In genomic region chr12:90229771-90230170, GRCh38 we compare ENCODE assay signal across 21 cellular contexts.
A peak's percentile ranks its signal among the peaks of the same experiment; 100 is the strongest.
DNase-seq lines count a peak whose midpoint lies in the region; ATAC-seq, FAIRE-seq and TF ChIP-seq lines count a peak whose summit lies in the region.
"Had no signal": no experiment of that assay in that cellular context is flagged by ENCODE, and none has a peak within 500 bp of the region (broad histone marks: within the 10 kb centered on the region; RNA-seq: fewer than 3 reads in every experiment).

No MANE protein-coding gene starts in this region.

- dilution Hi-C loops in keratinocyte (cut with MboI; ENCODE audit: extremely low pct_ligation_motif_present, low sequenced_read_pairs), result no loop called here

- no peaks in the 10 kb centered on the region for H4K20me1 ChIP-seq in HepG2 (ENCODE audit: insufficient read depth, low read length)
- no peaks in the 10 kb centered on the region for H4K20me1 ChIP-seq in keratinocyte (ENCODE audit: control insufficient read depth, extremely low read depth, insufficient read depth, low read length)

- TF ChIP-seq RAD21 in liver (IDR thresholded peaks at IDR 0.05) (no peak), HepG2 (CRISPR knock-in tag; IDR thresholded peaks at IDR 0.05) (no peak)

- H3K4me1 ChIP-seq in liver (ENCODE audit: control insufficient read depth in 4 of 4, insufficient read depth in 4 of 4, low read length in 3 of 4) (no peaks in the 10 kb centered on the region), HepG2 (ENCODE audit: insufficient read depth, low read length) (no peaks in the 10 kb centered on the region), ectodermal cell (ENCODE audit: control insufficient read depth, insufficient read depth, low read length) (peaks cover 10% of the 10 kb centered on the region), keratinocyte (ENCODE audit: control insufficient read depth, extremely low read depth, insufficient read depth, low read length) (peaks cover 17% of the 10 kb centered on the region), thyroid gland (no peaks in the 10 kb centered on the region)
- H3K4me1 ChIP-seq: testis had no signal

- ATAC-seq in HepG2 (no peak), HG03025 (IDR thresholded peaks at IDR 0.05; ENCODE audit: low FRiP score, unreplicated experiment) (no peak)
- ATAC-seq: stimulated activated effector memory CD8-positive, alpha-beta T cell treated with anti-CD3 and anti-CD28 coated beads, Interleukin-12 subunit alpha, Interleukin-12 subunit beta, amount 100 ng/mL, for 72 hours had no signal

- POLR2A ChIA-PET in HepG2 (lab: Yijun Ruan, JAX), result no interaction called here

- H3K27ac ChIP-seq in liver (ENCODE audit: low read depth in 1 of 2, low read length in 2 of 2) (no peak overlapping the region), HepG2 (ENCODE audit: extremely low read length, insufficient read depth, low read length) (no peak overlapping the region), ectodermal cell (ENCODE audit: insufficient read depth, low read depth, low read length, poor library complexity, severe bottlenecking) (peak overlapping the region; percentile 86), keratinocyte (ENCODE audit: control insufficient read depth, insufficient read depth, low read length) (peak overlapping the region; percentile 14), thyroid gland (no peak overlapping the region)
- H3K27ac ChIP-seq: coronary artery, testis had no signal

- no peak for FAIRE-seq in HepG2 (lab: Jason Lieb, UNC)
- FAIRE-seq in keratinocyte (lab: Jason Lieb, UNC), result peak; percentile 94
- FAIRE-seq: A204.1, islet of Langerhans, RCC 7860, TTC549 had no signal

- no peak for DNase-seq in HepG2 (ENCODE audit: low spot score)
- peak; percentile 49 for DNase-seq in keratinocyte (ENCODE audit: low read depth, low spot score)
- DNase-seq in GM10266 (ENCODE audit: extremely low spot score), result no peak
- DNase-seq in activated effector memory CD4-positive, alpha-beta T cell treated with anti-CD3 and anti-CD28 coated beads, Interleukin-2, amount 50 U/mL, for 16 hours, result no peak
- DNase-seq in thyroid gland, result no peak
- DNase-seq: activated CD4-positive, alpha-beta T cell treated with anti-CD3 and anti-CD28 coated beads, Interleukin-2, amount 50 U/mL, for 1 hour; activated naive CD4-positive, alpha-beta T cell; C1 segment of cervical spinal cord; DMS153; NCI-H1436 treated with DMSO at 0.1 percent for 48 hours; retina; testis had no signal

- CTCF ChIA-PET in HepG2 (lab: Yijun Ruan, JAX; ENCODE audit: low intra/inter-chr PET ratio, low total read pairs), result no interaction called here

- H3K36me3 ChIP-seq in liver (ENCODE audit: control insufficient read depth in 4 of 4, insufficient read depth in 3 of 4, low read depth in 1 of 4, low read length in 3 of 4), result no peaks in the 10 kb centered on the region
- H3K36me3 ChIP-seq in HepG2 (replicated peaks in 1 of 2; ENCODE audit: control insufficient read depth in 1 of 2, insufficient read depth in 2 of 2, low read length in 2 of 2), result no peaks in the 10 kb centered on the region
- no peaks in the 10 kb centered on the region for H3K36me3 ChIP-seq in ectodermal cell (ENCODE audit: control insufficient read depth, insufficient read depth, low read length)
- H3K36me3 ChIP-seq in keratinocyte (ENCODE audit: control insufficient read depth in 2 of 2, extremely low read depth in 1 of 2, insufficient read depth in 2 of 2, low read length in 2 of 2), result no peaks in the 10 kb centered on the region
- H3K36me3 ChIP-seq in thyroid gland, result no peaks in the 10 kb centered on the region

- no peaks in the 10 kb centered on the region for H3K9me1 ChIP-seq in keratinocyte (ENCODE audit: control insufficient read depth, extremely low read depth, insufficient read depth, low read length)

- H3K27me3 ChIP-seq in liver (ENCODE audit: control insufficient read depth in 4 of 4, insufficient read depth in 4 of 4, low read length in 3 of 4) (no peaks in the 10 kb centered on the region), HepG2 (ENCODE audit: control insufficient read depth in 1 of 2, insufficient read depth in 2 of 2, low read length in 2 of 2) (no peaks in the 10 kb centered on the region), ectodermal cell (ENCODE audit: control insufficient read depth, insufficient read depth, low read length, poor library complexity, severe bottlenecking) (no peaks in the 10 kb centered on the region), keratinocyte (ENCODE audit: control insufficient read depth, extremely low read depth, insufficient read depth, low read length) (no peaks in the 10 kb centered on the region), thyroid gland (no peaks in the 10 kb centered on the region)
- H3K27me3 ChIP-seq: testis had no signal

- no TSS peak for BruUV-seq in HepG2 (replicated peaks; lab: Mats Ljungman, UMichigan)

- H3K4me2 ChIP-seq in HepG2 (ENCODE audit: low read depth, low read length) (no peak overlapping the region), keratinocyte (ENCODE audit: control insufficient read depth, extremely low read depth, insufficient read depth, low read depth, low read length) (peak overlapping the region; percentile 52)

- H3K79me2 ChIP-seq in HepG2 (ENCODE audit: insufficient read depth, low read length) (no peaks in the 10 kb centered on the region), keratinocyte (ENCODE audit: control insufficient read depth, insufficient read depth, low read length) (no peaks in the 10 kb centered on the region)

- in situ Hi-C loops in HepG2 (cut with HindIII; ENCODE audit: extremely low pct_ligation_motif_present, low pct_unique_long_range_greater_than_20kb), result no loop called here

- TF ChIP-seq POLR2A in HepG2 (IDR thresholded peaks at IDR 0.05; ENCODE audit: insufficient read depth in 1 of 2, low read depth in 2 of 2, low read length in 2 of 2) (no peak), thyroid gland (IDR thresholded peaks at IDR 0.05) (no peak)

- TF ChIP-seq EP300 in HepG2 (IDR thresholded peaks at IDR 0.05; ENCODE audit: low read depth in 2 of 2, low read length in 2 of 2) (no peak), HepG2 (CRISPR knock-in tag; IDR thresholded peaks at IDR 0.05; ENCODE audit: borderline replicate concordance) (no peak)

- intact Hi-C loops in HepG2 (cut with micrococcal nuclease; ENCODE audit: unreplicated experiment) (no loop called here), thyroid gland (cut with DNase I) (no loop called here)

- no peak overlapping the region for H3K9ac ChIP-seq in liver (ENCODE audit: low read depth in 1 of 2, low read length in 2 of 2)
- no peak overlapping the region for H3K9ac ChIP-seq in HepG2 (ENCODE audit: insufficient read depth, low read depth, low read length)
- no peak overlapping the region for H3K9ac ChIP-seq in keratinocyte (ENCODE audit: control insufficient read depth, extremely low read depth, insufficient read depth, low read length)

- 47% methylated on average over 3 of the region's 3 CpGs for WGBS in liver
- 51% methylated on average over 3 of the region's 3 CpGs for WGBS in HepG2 (ENCODE audit: low lambda C conversion rate)
- WGBS in ectodermal cell, 2 experiments, result 57% methylated on average over 3 of the region's 3 CpGs
- 57 to 66% methylated on average over 3 of the region's 3 CpGs for WGBS in thyroid gland, 2 donors

- no peak overlapping the region for H3K4me3 ChIP-seq in liver (ENCODE audit: low read depth in 1 of 3, low read length in 3 of 3)
- H3K4me3 ChIP-seq in HepG2 (replicated peaks in 1 of 3; ENCODE audit: insufficient read depth in 1 of 3, low read depth in 2 of 3, low read length in 3 of 3), result no peak overlapping the region
- H3K4me3 ChIP-seq in ectodermal cell (ENCODE audit: insufficient read depth, low read depth, low read length), result no peak overlapping the region
- peak overlapping the region in 2 of 3 experiments; percentile 12 to 39 for H3K4me3 ChIP-seq in keratinocyte (ENCODE audit: control insufficient read depth in 2 of 3, extremely low read depth in 1 of 3, insufficient read depth in 2 of 3, low read depth in 1 of 3, low read length in 3 of 3)
- no peak overlapping the region for H3K4me3 ChIP-seq in thyroid gland (replicated peaks in 1 of 3)
- H3K4me3 ChIP-seq: coronary artery, testis had no signal

- no peaks in the 10 kb centered on the region for H3K9me3 ChIP-seq in liver (ENCODE audit: control insufficient read depth in 4 of 4, low read length in 3 of 4)
- H3K9me3 ChIP-seq in HepG2 (ENCODE audit: low read length), result peaks cover 46% of the 10 kb centered on the region
- H3K9me3 ChIP-seq in ectodermal cell (ENCODE audit: control insufficient read depth, low read length), result no peaks in the 10 kb centered on the region
- no peaks in the 10 kb centered on the region for H3K9me3 ChIP-seq in keratinocyte (ENCODE audit: control insufficient read depth, low read depth, low read length)
- H3K9me3 ChIP-seq in thyroid gland, result no peaks in the 10 kb centered on the region
- H3K9me3 ChIP-seq: testis had no signal

- H2AFZ ChIP-seq in HepG2 (ENCODE audit: low read length), result no peak overlapping the region
- peak overlapping the region; percentile 91 for H2AFZ ChIP-seq in keratinocyte (ENCODE audit: control insufficient read depth, low read length)

- TF ChIP-seq CTCF in liver (IDR thresholded peaks at IDR 0.05; ENCODE audit: low read depth, low read length, missing input control), result no peak
- no peak for TF ChIP-seq CTCF in HepG2 (CRISPR knock-in tag; IDR thresholded peaks at IDR 0.05)
- TF ChIP-seq CTCF in keratinocyte (optimal IDR thresholded peaks at IDR 0.05 in 1 of 3, IDR thresholded peaks at IDR 0.05 in 1 of 3, conservative IDR thresholded peaks at IDR 0.05 in 1 of 3; ENCODE audit: extremely low read depth in 1 of 3, insufficient read depth in 2 of 3, low read length in 3 of 3), result no peak
- TF ChIP-seq CTCF in GM10266 (IDR thresholded peaks at IDR 0.05; ENCODE audit: control insufficient read depth, insufficient read depth, low read depth, missing control alignments), result no peak
- no peak for TF ChIP-seq CTCF in thyroid gland (IDR thresholded peaks at IDR 0.05)

TF ChIP-seq in liver, 16 proteins besides CTCF, POLR2A, EP300 and RAD21:
- peak; percentile 42 for TF ChIP-seq NR2F2 (IDR thresholded peaks at IDR 0.05)
- no peak for TF ChIP-seq MAX (IDR thresholded peaks at IDR 0.05)

TF ChIP-seq in HepG2, 621 proteins besides CTCF, POLR2A, EP300 and RAD21 (continues in another document):
- TF ChIP-seq CCDC6 (CRISPR knock-in tag; IDR thresholded peaks at IDR 0.05) (no peak), KDM2A (CRISPR knock-in tag; IDR thresholded peaks at IDR 0.05; ENCODE audit: borderline replicate concordance, low read depth) (no peak), CSRNP1 (CRISPR knock-in tag; IDR thresholded peaks at IDR 0.05) (no peak)

Comparison
In these comparisons a context has a peak if more than half of its experiments do, and no peak if none do; other contexts are left out.
1. H3K27ac ChIP-seq: peak in ectodermal cell (single experiment) and keratinocyte (single experiment); none in liver (0 of 2), HepG2 (single experiment) and thyroid gland (0 of 3).
2. H3K4me3 ChIP-seq: peak in keratinocyte (2 of 3); none in liver (0 of 3), HepG2 (0 of 3), ectodermal cell (single experiment) and thyroid gland (0 of 3).